ENCODE assay signal across 26 cellular contexts in the genomic region with DNA sequence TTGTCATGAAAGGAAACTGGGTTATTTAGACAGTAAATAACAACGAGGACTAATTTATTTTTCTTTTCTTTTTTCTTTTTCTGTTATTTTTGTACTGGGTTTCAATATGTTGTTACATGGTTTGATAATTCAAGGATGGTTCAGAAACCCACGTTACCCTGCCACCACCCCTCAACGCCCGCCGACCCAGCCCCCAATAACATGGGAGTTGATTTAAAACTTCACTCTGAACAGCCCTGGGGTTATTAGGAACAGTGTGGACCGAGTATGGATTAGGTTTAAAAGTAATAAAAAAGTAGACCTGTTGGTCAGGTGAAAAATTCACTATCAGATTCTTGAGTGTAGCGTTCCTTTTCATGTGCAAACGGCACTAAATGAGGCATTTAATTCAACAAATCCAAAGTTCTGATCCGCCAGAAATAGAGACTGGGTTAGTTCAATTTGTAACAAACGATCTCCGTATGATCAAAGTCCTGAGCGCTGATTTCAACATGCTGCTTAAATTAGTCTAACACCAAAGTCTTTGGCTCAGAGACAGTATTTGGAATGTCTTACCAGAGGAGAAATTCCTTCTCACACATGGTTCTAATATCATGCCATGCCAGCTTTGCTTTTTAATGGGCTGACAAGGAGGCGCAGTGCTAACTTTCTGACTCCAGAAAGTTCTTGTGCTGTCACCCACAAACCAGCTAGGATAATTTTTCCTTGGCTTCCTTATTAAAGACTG.
DNase-seq lines count a peak whose midpoint lies in the region; ATAC-seq, FAIRE-seq and TF ChIP-seq lines count a peak whose summit lies in the region.
"Had no signal": no experiment of that assay in that cellular context is flagged by ENCODE, and none has a peak within 500 bp of the region (broad histone marks: within the 10 kb centered on the region; RNA-seq: fewer than 3 reads in every experiment).

No MANE protein-coding gene starts in this region.

- H3K4me3 Mint-ChIP-seq in GM23338 (no peak overlapping the region), mesothelial cell of epicardium (no peak overlapping the region)
- H3K4me3 Mint-ChIP-seq: activated naive CD4-positive, alpha-beta T cell treated with anti-CD3 and anti-CD28 coated beads, Interleukin-2, amount 50 U/mL, for 24 hours; activated T-helper 1 cell treated with anti-CD3 and anti-CD28 coated beads, Interleukin-12 subunit alpha, Interleukin-12 subunit beta, Interleukin-2, Interleukin-4 antibody, amounts not matched to agents 30 ng/mL and 10 ng/mL and 1 ng/mL, durations not matched to agents 14 hours and 24 hours and 36 hours; CD8-positive, alpha-beta memory T cell had no signal

- peaks cover 6% of the 10 kb centered on the region for H3K36me3 Mint-ChIP-seq in GM23338 (ENCODE audit: low read depth)
- peaks cover 3% of the 10 kb centered on the region for H3K36me3 Mint-ChIP-seq in mesothelial cell of epicardium
- H3K36me3 Mint-ChIP-seq: activated naive CD4-positive, alpha-beta T cell treated with anti-CD3 and anti-CD28 coated beads, Interleukin-2, amount 50 U/mL, for 24 hours; CD8-positive, alpha-beta memory T cell had no signal

- H3K9me3 Mint-ChIP-seq in GM23338 (peaks cover 15% of the 10 kb centered on the region; the same call in 2 of the 3 replicates), mesothelial cell of epicardium (peaks cover 17% of the 10 kb centered on the region)

- H3K27ac Mint-ChIP-seq in GM23338, result no peak overlapping the region
- H3K27ac Mint-ChIP-seq in mesothelial cell of epicardium, result peak overlapping the region; percentile 36
- H3K27ac Mint-ChIP-seq: activated naive CD4-positive, alpha-beta T cell treated with anti-CD3 and anti-CD28 coated beads, Interleukin-2, amount 50 U/mL, for 24 hours; activated T-helper 1 cell treated with anti-CD3 and anti-CD28 coated beads, Interleukin-12 subunit alpha, Interleukin-12 subunit beta, Interleukin-2, Interleukin-4 antibody, amounts not matched to agents 30 ng/mL and 10 ng/mL and 1 ng/mL, durations not matched to agents 14 hours and 24 hours and 36 hours; CD8-positive, alpha-beta memory T cell had no signal

- ATAC-seq in GM23338 (no peak), GM21529 (IDR thresholded peaks at IDR 0.05; ENCODE audit: unreplicated experiment) (no peak)
- ATAC-seq: activated CD4-positive, CD25-positive, alpha-beta regulatory T cell treated with anti-CD3 and anti-CD28 coated beads, Interleukin-2, amount 50 U/mL, for 24 hours; body of pancreas; foreskin keratinocyte; lower lobe of right lung had no signal

- H3K36me3 ChIP-seq in GM23338 (ENCODE audit: insufficient read depth), result no peaks in the 10 kb centered on the region
- H3K36me3 ChIP-seq: lower lobe of right lung, right atrium auricular region, suprapubic skin, uterus had no signal

- H3K4me1 ChIP-seq in GM23338 (ENCODE audit: insufficient read depth), result peaks cover 41% of the 10 kb centered on the region
- H3K4me1 ChIP-seq: body of pancreas, foreskin keratinocyte, lower lobe of right lung, right atrium auricular region, uterus had no signal

- no peak for TF ChIP-seq POLR2A in GM12892 (IDR thresholded peaks at IDR 0.05; ENCODE audit: low read depth, low read length)

- no peak for FAIRE-seq in GM12892 (lab: Jason Lieb, UNC)
- FAIRE-seq: islet of Langerhans had no signal

- H3K79me2 ChIP-seq in GM23338 (replicated peaks; ENCODE audit: insufficient read depth), result no peaks in the 10 kb centered on the region

- H3K9me2 ChIP-seq in GM23338 (ENCODE audit: insufficient read depth), result 0 out of 2 replicates have a peak, but pooled peaks cover 3% of the 10 kb centered on the region

- H3K27me3 ChIP-seq in GM23338 (ENCODE audit: insufficient read depth), result no peaks in the 10 kb centered on the region
- H3K27me3 ChIP-seq: body of pancreas, right atrium auricular region, suprapubic skin had no signal

- H3K27me3 Mint-ChIP-seq in GM23338 (ENCODE audit: insufficient read depth, low read depth, poor library complexity), result peaks cover 2% of the 10 kb centered on the region
- peaks cover 23% of the 10 kb centered on the region for H3K27me3 Mint-ChIP-seq in mesothelial cell of epicardium (ENCODE audit: low read depth)

- no peak overlapping the region for H3K27ac ChIP-seq in GM23338 (ENCODE audit: low read depth)
- H3K27ac ChIP-seq: body of pancreas, foreskin keratinocyte, lower lobe of right lung, right atrium auricular region, RWPE1, suprapubic skin, uterus had no signal

- H3K4me3 ChIP-seq in GM23338 (no peak overlapping the region), choroid plexus epithelial cell (ENCODE audit: low read depth, low read length) (no peak overlapping the region)
- H3K4me3 ChIP-seq: body of pancreas, lower lobe of right lung, right atrium auricular region, suprapubic skin, uterus had no signal

- H3K4me1 Mint-ChIP-seq in GM23338 (peaks cover 44% of the 10 kb centered on the region), mesothelial cell of epicardium (peaks cover 30% of the 10 kb centered on the region)
- H3K4me1 Mint-ChIP-seq: activated naive CD4-positive, alpha-beta T cell treated with anti-CD3 and anti-CD28 coated beads, Interleukin-2, amount 50 U/mL, for 24 hours; CD8-positive, alpha-beta memory T cell had no signal

- H4K20me1 ChIP-seq in GM23338 (replicated peaks; ENCODE audit: insufficient read depth), result no peaks in the 10 kb centered on the region

- DNase-seq in AG08395 (ENCODE audit: low spot score) (peak; percentile 79), GM23338 (ENCODE audit: low spot score) (no peak), choroid plexus epithelial cell (ENCODE audit: low read depth) (peak; percentile 50), mesothelial cell of epicardium (ENCODE audit: low spot score in 2 of 2, unreplicated experiment in 2 of 2) (no peak), GM12892 (ENCODE audit: insufficient read length) (no peak), SKM-1 (lab: John Stamatoyannopoulos, UW; ENCODE audit: unreplicated experiment) (no peak), NCI-H1694 (lab: John Stamatoyannopoulos, UW) (no peak)
- DNase-seq: body of pancreas; CD8-positive, alpha-beta memory T cell; DMS53; foreskin keratinocyte; hippocampal formation; lower lobe of right lung; NCI-H1417 treated with DMSO at 0.1 percent for 48 hours; NCI-H526; occipital lobe; stimulated activated CD4-positive, alpha-beta T cell treated with anti-CD3 and anti-CD28 coated beads, Interleukin-15, amount 100 ng/mL, for 24 hours; uterus had no signal

- TF ChIP-seq CTCF in GM23338 (conservative IDR thresholded peaks at IDR 0.05; ENCODE audit: low read depth in 2 of 2), result no peak
- TF ChIP-seq CTCF in choroid plexus epithelial cell (conservative IDR thresholded peaks at IDR 0.05; ENCODE audit: low read depth, low read length), result no peak
- TF ChIP-seq CTCF in mesothelial cell of epicardium (IDR thresholded peaks at IDR 0.05; ENCODE audit: unreplicated experiment), result no peak

- no peaks in the 10 kb centered on the region for H3F3A ChIP-seq in GM23338 (replicated peaks; ENCODE audit: low read depth)

- H3K4me2 ChIP-seq in GM23338, result peak overlapping the region; percentile 28; the same call in 1 of the 2 replicates

- peak overlapping the region; percentile 72 for H2AFZ ChIP-seq in GM23338

TF ChIP-seq in GM23338, 12 proteins besides CTCF, POLR2A, EP300 and RAD21 (continues in another document):
- TF ChIP-seq, protein P1, sequence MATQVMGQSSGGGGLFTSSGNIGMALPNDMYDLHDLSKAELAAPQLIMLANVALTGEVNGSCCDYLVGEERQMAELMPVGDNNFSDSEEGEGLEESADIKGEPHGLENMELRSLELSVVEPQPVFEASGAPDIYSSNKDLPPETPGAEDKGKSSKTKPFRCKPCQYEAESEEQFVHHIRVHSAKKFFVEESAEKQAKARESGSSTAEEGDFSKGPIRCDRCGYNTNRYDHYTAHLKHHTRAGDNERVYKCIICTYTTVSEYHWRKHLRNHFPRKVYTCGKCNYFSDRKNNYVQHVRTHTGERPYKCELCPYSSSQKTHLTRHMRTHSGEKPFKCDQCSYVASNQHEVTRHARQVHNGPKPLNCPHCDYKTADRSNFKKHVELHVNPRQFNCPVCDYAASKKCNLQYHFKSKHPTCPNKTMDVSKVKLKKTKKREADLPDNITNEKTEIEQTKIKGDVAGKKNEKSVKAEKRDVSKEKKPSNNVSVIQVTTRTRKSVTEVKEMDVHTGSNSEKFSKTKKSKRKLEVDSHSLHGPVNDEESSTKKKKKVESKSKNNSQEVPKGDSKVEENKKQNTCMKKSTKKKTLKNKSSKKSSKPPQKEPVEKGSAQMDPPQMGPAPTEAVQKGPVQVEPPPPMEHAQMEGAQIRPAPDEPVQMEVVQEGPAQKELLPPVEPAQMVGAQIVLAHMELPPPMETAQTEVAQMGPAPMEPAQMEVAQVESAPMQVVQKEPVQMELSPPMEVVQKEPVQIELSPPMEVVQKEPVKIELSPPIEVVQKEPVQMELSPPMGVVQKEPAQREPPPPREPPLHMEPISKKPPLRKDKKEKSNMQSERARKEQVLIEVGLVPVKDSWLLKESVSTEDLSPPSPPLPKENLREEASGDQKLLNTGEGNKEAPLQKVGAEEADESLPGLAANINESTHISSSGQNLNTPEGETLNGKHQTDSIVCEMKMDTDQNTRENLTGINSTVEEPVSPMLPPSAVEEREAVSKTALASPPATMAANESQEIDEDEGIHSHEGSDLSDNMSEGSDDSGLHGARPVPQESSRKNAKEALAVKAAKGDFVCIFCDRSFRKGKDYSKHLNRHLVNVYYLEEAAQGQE (IDR thresholded peaks at IDR 0.05; ENCODE audit: unreplicated experiment), result no peak
- TF ChIP-seq NANOG (IDR thresholded peaks at IDR 0.05; ENCODE audit: borderline replicate concordance) (no peak), POLR2AphosphoS5 (IDR thresholded peaks at IDR 0.05; ENCODE audit: low read depth) (no peak), JUNB (IDR thresholded peaks at IDR 0.05; ENCODE audit: unreplicated experiment) (no peak), CREB1 (CRISPR knock-in tag; IDR thresholded peaks at IDR 0.05; ENCODE audit: low read depth) (no peak), STAT1 (IDR thresholded peaks at IDR 0.05; ENCODE audit: unreplicated experiment) (no peak), EZH2 (IDR thresholded peaks at IDR 0.05; ENCODE audit: low read depth, unreplicated experiment) (no peak), EZH2phosphoT487 (IDR thresholded peaks at IDR 0.05; ENCODE audit: unreplicated experiment) (no peak), ZNF331 (CRISPR knock-in tag; IDR thresholded peaks at IDR 0.05; ENCODE audit: low read depth) (no peak), ZNF114 (CRISPR knock-in tag; IDR thresholded peaks at IDR 0.05) (no peak)
- TF ChIP-seq, protein P2, sequence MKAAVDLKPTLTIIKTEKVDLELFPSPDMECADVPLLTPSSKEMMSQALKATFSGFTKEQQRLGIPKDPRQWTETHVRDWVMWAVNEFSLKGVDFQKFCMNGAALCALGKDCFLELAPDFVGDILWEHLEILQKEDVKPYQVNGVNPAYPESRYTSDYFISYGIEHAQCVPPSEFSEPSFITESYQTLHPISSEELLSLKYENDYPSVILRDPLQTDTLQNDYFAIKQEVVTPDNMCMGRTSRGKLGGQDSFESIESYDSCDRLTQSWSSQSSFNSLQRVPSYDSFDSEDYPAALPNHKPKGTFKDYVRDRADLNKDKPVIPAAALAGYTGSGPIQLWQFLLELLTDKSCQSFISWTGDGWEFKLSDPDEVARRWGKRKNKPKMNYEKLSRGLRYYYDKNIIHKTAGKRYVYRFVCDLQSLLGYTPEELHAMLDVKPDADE (IDR thresholded peaks at IDR 0.05), result no peak

Comparison
In these comparisons a context has a peak if more than half of its experiments do, and no peak if none do; other contexts are left out.
1. DNase-seq: peak in AG08395 (single experiment) and choroid plexus epithelial cell (single experiment); none in GM23338 (single experiment), mesothelial cell of epicardium (0 of 2), GM12892 (single experiment), SKM-1 (single experiment) and NCI-H1694 (single experiment).